ENCODE assay signal across 8 cellular contexts in genomic region chr20:31967830-31968249, GRCh38. TPM values are rescaled to one million over a fixed set of nuclear protein-coding genes. Genes with fewer than 3 reads are reported as not detected.
DNase-seq lines count a peak whose midpoint lies in the region; ATAC-seq, FAIRE-seq and TF ChIP-seq lines count a peak whose summit lies in the region.

Gene XKR7, plus strand, starts transcription at chr20:31968151. Its CDS starts 25 bp downstream, at chr20:31968176.

- TF ChIP-seq POLR2A in suprapubic skin (IDR thresholded peaks at IDR 0.05) = no peak

- peaks cover 55% of the 10 kb centered on the region for H3K27me3 ChIP-seq in NT2/D1 (ENCODE audit: insufficient read depth, insufficient read length)
- H3K27me3 ChIP-seq in suprapubic skin = peaks cover 72% of the 10 kb centered on the region

- no peak for TF ChIP-seq EP300 in suprapubic skin (IDR thresholded peaks at IDR 0.05)

- H3K9me3 ChIP-seq in NT2/D1 (ENCODE audit: insufficient read depth, low read length) (no peaks in the 10 kb centered on the region), suprapubic skin (no peaks in the 10 kb centered on the region)

- WGBS in suprapubic skin = 4% methylated on average over 26 of the region's 38 CpGs

- H3K4me3 ChIP-seq in NT2/D1 (ENCODE audit: insufficient read length, low read depth) (peak within 1 kb of the TSS; percentile 37), suprapubic skin (peak within 1 kb of the TSS; percentile 36)

- no peak within 1 kb of the TSS for H3K9ac ChIP-seq in NT2/D1 (ENCODE audit: insufficient read length, low read depth)

- H3K27ac ChIP-seq in suprapubic skin = no peak within 1 kb of the TSS

- no peaks in the 10 kb centered on the region for H3K36me3 ChIP-seq in NT2/D1 (ENCODE audit: insufficient read depth, insufficient read length, low read length)
- H3K36me3 ChIP-seq in suprapubic skin = no peaks in the 10 kb centered on the region

- peak; percentile 2 for DNase-seq in stimulated activated CD4-positive, alpha-beta T cell treated with anti-CD3 and anti-CD28 coated beads, Interleukin-2, amount 100 ng/mL, for 4 hours (ENCODE audit: low read depth)
- DNase-seq in stimulated activated CD4-positive, alpha-beta T cell treated with anti-CD3 and anti-CD28 coated beads, Interleukin-12 subunit alpha, Interleukin-12 subunit beta, amount 100 ng/mL, for 4 hours = no peak
- DNase-seq in NT2/D1 (ENCODE audit: low read depth, low spot score) (no peak), frontal cortex (ENCODE audit: low spot score in 2 of 2) (peak; percentile 49 to 55), suprapubic skin (ENCODE audit: low spot score in 2 of 2) (no peak), retina (no peak), hepatic stellate cell (ENCODE audit: low spot score) (no peak)

- H3K4me1 ChIP-seq in NT2/D1 (ENCODE audit: insufficient read depth, insufficient read length) (no peaks in the 10 kb centered on the region), suprapubic skin (peaks cover 10% of the 10 kb centered on the region)

- no peak for TF ChIP-seq CTCF in suprapubic skin (IDR thresholded peaks at IDR 0.05)

- FAIRE-seq in frontal cortex (lab: Jason Lieb, UNC) = no peak

- ATAC-seq in GM19328 (IDR thresholded peaks at IDR 0.05; ENCODE audit: unreplicated experiment) = no peak

RNA-seq across cellular contexts. Expression of gene XKR7, which starts in this region (rescaled TPM):
- total RNA-seq in frontal cortex = 9.8 TPM
- not detected for total RNA-seq in suprapubic skin

Comparison
In these comparisons a context has a peak if more than half of its experiments do, and no peak if none do; other contexts are left out.
1. RNA of gene XKR7 (total RNA-seq): 9.8 TPM in frontal cortex (single experiment); not detected in suprapubic skin; every median in the first group is over 10 times any median in the second.
2. DNase-seq: peak in stimulated activated CD4-positive, alpha-beta T cell treated with anti-CD3 and anti-CD28 coated beads, Interleukin-2, amount 100 ng/mL, for 4 hours (single experiment) and frontal cortex (2 of 2); none in stimulated activated CD4-positive, alpha-beta T cell treated with anti-CD3 and anti-CD28 coated beads, Interleukin-12 subunit alpha, Interleukin-12 subunit beta, amount 100 ng/mL, for 4 hours (single experiment), NT2/D1 (single experiment), suprapubic skin (0 of 2), retina (single experiment) and hepatic stellate cell (single experiment).